Comparison of ENCODE assay signal across 18 cellular contexts in genomic region chr7:75843470-75844116, GRCh38. TPM values are rescaled to one million over a fixed set of nuclear protein-coding genes. Genes with fewer than 3 reads are reported as not detected.
DNase-seq lines count a peak whose midpoint lies in the region; ATAC-seq and TF ChIP-seq lines count a peak whose summit lies in the region.
"Had no signal": no experiment of that assay in that cellular context is flagged by ENCODE, and none has a peak within 500 bp of the region (broad histone marks: within the 10 kb centered on the region; RNA-seq: fewer than 3 reads in every experiment).

No MANE protein-coding gene starts in this region.

- H3K4me3 Mint-ChIP-seq in activated naive CD4-positive, alpha-beta T cell treated with anti-CD3 and anti-CD28 coated beads for 36 hours: no peak overlapping the region
- H3K4me3 Mint-ChIP-seq in stimulated activated naive B cell treated with anti-CD40 and anti-IgM and Interleukin-4, amounts not matched to agents 10 μg/mL and 1 μg/mL and 100 μg/mL, for 72 hours: no peak overlapping the region

- no peak overlapping the region for H3K9ac ChIP-seq in PC-3 (ENCODE audit: low read length)

- intact Hi-C loops in activated naive CD4-positive, alpha-beta T cell treated with anti-CD3 and anti-CD28 coated beads for 36 hours (cut with micrococcal nuclease): loop anchor here (1.0 to 2.0 kb wide), 2 partner anchors 67 to 166 kb away; no protein-coding TSS in a partner anchor
- intact Hi-C loops in PC-3 (cut with micrococcal nuclease): loop anchor here (1.0 kb wide), 1 partner anchor 67 kb away; no protein-coding TSS in a partner anchor
- intact Hi-C loops in esophagus squamous epithelium (cut with DNase I): no loop called here
- intact Hi-C loops in stomach (cut with DNase I; ENCODE audit: low total_unique reads): no loop called here

- H3K4me3 ChIP-seq in PC-3 (ENCODE audit: low read length): no peak overlapping the region
- no peak overlapping the region for H3K4me3 ChIP-seq in esophagus squamous epithelium
- H3K4me3 ChIP-seq in stomach: no peak overlapping the region
- H3K4me3 ChIP-seq: adrenal gland had no signal

- POLR2A ChIA-PET in PC-3 (lab: Charles Lee; ENCODE audit: unreplicated experiment): no interaction called here

- CTCF ChIA-PET in activated naive CD4-positive, alpha-beta T cell treated with anti-CD3 and anti-CD28 coated beads for 36 hours (lab: Charles Lee): no interaction called here
- CTCF ChIA-PET in PC-3 (lab: Charles Lee): no interaction called here

- peaks cover 13% of the 10 kb centered on the region for H3K4me1 Mint-ChIP-seq in activated naive CD4-positive, alpha-beta T cell treated with anti-CD3 and anti-CD28 coated beads for 36 hours (ENCODE audit: low read depth)
- H3K4me1 Mint-ChIP-seq in stimulated activated naive B cell treated with anti-CD40 and anti-IgM and Interleukin-4, amounts not matched to agents 10 μg/mL and 1 μg/mL and 100 μg/mL, for 72 hours: peaks cover 7 to 9% of the 10 kb centered on the region in 2 donors

- 86 to 94% methylated on average over 9 to 10 of the region's 10 CpGs for WGBS in esophagus squamous epithelium, 2 donors
- 77 to 85% (median 82%) methylated on average over 10 of the region's 10 CpGs for WGBS in stomach, 5 donors

- BruUV-seq in PC-3 (replicated peaks; lab: Mats Ljungman, UMichigan): no TSS peak

- no peaks in the 10 kb centered on the region for H3F3A ChIP-seq in PC-3 (ENCODE audit: low read length, unreplicated experiment)

- DNase-seq in activated naive CD4-positive, alpha-beta T cell treated with anti-CD3 and anti-CD28 coated beads for 36 hours: no peak
- DNase-seq in activated naive CD4-positive, alpha-beta T cell treated with anti-CD3 and anti-CD28 coated beads, Interleukin-2, amount 50 U/mL, for 16 hours: no peak
- DNase-seq in PC-3 (no peak), esophagus squamous epithelium (lab: John Stamatoyannopoulos, UW) (no peak), stomach (no peak), NCI-H2029 (lab: John Stamatoyannopoulos, UW) (no peak)
- no peak for DNase-seq in stimulated activated naive B cell treated with anti-CD40 and anti-IgM and Interleukin-4, amounts not matched to agents 10 μg/mL and 1 μg/mL and 100 μg/mL, for 72 hours
- DNase-seq: Caco-2, caudate nucleus, hippocampal formation, NCI-H1694 treated with DMSO at 0.1 percent for 48 hours, SHP77, T-helper 9 cell had no signal

- no peaks in the 10 kb centered on the region for H3K79me2 ChIP-seq in PC-3 (ENCODE audit: low read length)

- TF ChIP-seq POLR2A in esophagus squamous epithelium (IDR thresholded peaks at IDR 0.05): no peak
- TF ChIP-seq POLR2A in stomach (IDR thresholded peaks at IDR 0.05): no peak

- ATAC-seq in PC-3: no peak
- ATAC-seq in stimulated activated naive B cell treated with anti-CD40 and anti-IgM and Interleukin-4, amounts not matched to agents 10 μg/mL and 1 μg/mL and 100 μg/mL, for 72 hours (replicated peaks): no peak
- no peak for ATAC-seq in GM21737 (IDR thresholded peaks at IDR 0.05; ENCODE audit: unreplicated experiment)

- no peaks in the 10 kb centered on the region for H3K27me3 ChIP-seq in PC-3 (ENCODE audit: low read length)
- no peaks in the 10 kb centered on the region for H3K27me3 ChIP-seq in esophagus squamous epithelium
- H3K27me3 ChIP-seq in stomach: no peaks in the 10 kb centered on the region
- H3K27me3 ChIP-seq: adrenal gland, neutrophil had no signal

- TF ChIP-seq CTCF in PC-3 (conservative IDR thresholded peaks at IDR 0.05; ENCODE audit: low read depth, low read length): no peak
- no peak for TF ChIP-seq CTCF in esophagus squamous epithelium (IDR thresholded peaks at IDR 0.05)
- TF ChIP-seq CTCF in stomach (IDR thresholded peaks at IDR 0.05): no peak

- no peaks in the 10 kb centered on the region for H3K9me3 Mint-ChIP-seq in activated naive CD4-positive, alpha-beta T cell treated with anti-CD3 and anti-CD28 coated beads for 36 hours
- no peaks in the 10 kb centered on the region for H3K9me3 Mint-ChIP-seq in stimulated activated naive B cell treated with anti-CD40 and anti-IgM and Interleukin-4, amounts not matched to agents 10 μg/mL and 1 μg/mL and 100 μg/mL, for 72 hours

- H3K9me2 ChIP-seq in PC-3 (replicated peaks; ENCODE audit: low read length): no peaks in the 10 kb centered on the region

- H3K27ac ChIP-seq in PC-3 (ENCODE audit: low read length) (peak overlapping the region; percentile 27; the same call in 1 of the 2 replicates), esophagus squamous epithelium (peak overlapping the region; percentile 12 to 80 (median 67)), stomach (peak overlapping the region in 4 of 5 donors; percentile 20 to 77 (median 64))
- H3K27ac ChIP-seq: neutrophil had no signal

- no peaks in the 10 kb centered on the region for H4K20me1 ChIP-seq in PC-3 (ENCODE audit: low read length)

- H3K36me3 Mint-ChIP-seq in activated naive CD4-positive, alpha-beta T cell treated with anti-CD3 and anti-CD28 coated beads for 36 hours (ENCODE audit: low read depth): no peaks in the 10 kb centered on the region
- no peaks in the 10 kb centered on the region for H3K36me3 Mint-ChIP-seq in stimulated activated naive B cell treated with anti-CD40 and anti-IgM and Interleukin-4, amounts not matched to agents 10 μg/mL and 1 μg/mL and 100 μg/mL, for 72 hours

- H3K27me3 Mint-ChIP-seq in activated naive CD4-positive, alpha-beta T cell treated with anti-CD3 and anti-CD28 coated beads for 36 hours (ENCODE audit: low read depth): no peaks in the 10 kb centered on the region
- H3K27me3 Mint-ChIP-seq in stimulated activated naive B cell treated with anti-CD40 and anti-IgM and Interleukin-4, amounts not matched to agents 10 μg/mL and 1 μg/mL and 100 μg/mL, for 72 hours: peaks cover 4 to 8% of the 10 kb centered on the region in 2 donors

- peak overlapping the region; percentile 74 for H3K27ac Mint-ChIP-seq in activated naive CD4-positive, alpha-beta T cell treated with anti-CD3 and anti-CD28 coated beads for 36 hours
- no peak overlapping the region for H3K27ac Mint-ChIP-seq in stimulated activated naive B cell treated with anti-CD40 and anti-IgM and Interleukin-4, amounts not matched to agents 10 μg/mL and 1 μg/mL and 100 μg/mL, for 72 hours

- H3K9me3 ChIP-seq in PC-3 (ENCODE audit: low read length) (no peaks in the 10 kb centered on the region), esophagus squamous epithelium (no peaks in the 10 kb centered on the region), stomach (no peaks in the 10 kb centered on the region)
- H3K9me3 ChIP-seq: adrenal gland, Caco-2, neutrophil had no signal

- peak overlapping the region; percentile 26; the same call in 1 of the 2 replicates for H3K4me2 ChIP-seq in PC-3 (ENCODE audit: low read length)

- no peak overlapping the region for H2AFZ ChIP-seq in PC-3 (ENCODE audit: low read length)

- H3K36me3 ChIP-seq in PC-3 (ENCODE audit: low read depth, low read length): no peaks in the 10 kb centered on the region
- H3K36me3 ChIP-seq in esophagus squamous epithelium: no peaks in the 10 kb centered on the region
- no peaks in the 10 kb centered on the region for H3K36me3 ChIP-seq in stomach
- H3K36me3 ChIP-seq: adrenal gland, neutrophil had no signal

- H3K4me1 ChIP-seq in PC-3 (ENCODE audit: insufficient read depth, low read length) (peaks cover 15% of the 10 kb centered on the region), esophagus squamous epithelium (peaks cover 9 to 21% (median 16%) of the 10 kb centered on the region in 3 donors), stomach (peaks cover 0 to 19% (median 11%) of the 10 kb centered on the region in 4 donors)
- H3K4me1 ChIP-seq: Caco-2 had no signal

- TF ChIP-seq EP300 in stomach (IDR thresholded peaks at IDR 0.05): no peak

RNA-seq across cellular contexts. Expression of gene CCL24, which starts 30.0 kb away (rescaled TPM):
- not detected for total RNA-seq in activated naive CD4-positive, alpha-beta T cell treated with anti-CD3 and anti-CD28 coated beads for 36 hours
- total RNA-seq in PC-3 (2014; rRNA removed) (not detected in 2 replicates), esophagus squamous epithelium (1 to 10 TPM in 3 of 4 donors, not detected in 1; 2.2 to 3.9 (median 2.9) TPM), stomach (1 to 10 TPM in 2 of 5 donors, not detected in 3; 2.9 to 9.1 TPM)
- 1 to 10 TPM in 2 of 3 donors, not detected in 1; 2.1 to 4.6 TPM for polyA plus RNA-seq in stomach
- total RNA-seq: Caco-2, kidney epithelial cell, NCI-H460 had no signal

RNA-seq across cellular contexts. Expression of gene RHBDD2, which starts 35.2 kb away (rescaled TPM):
- 10 to 100 TPM; 21.5 to 24.0 TPM for total RNA-seq in activated naive CD4-positive, alpha-beta T cell treated with anti-CD3 and anti-CD28 coated beads for 36 hours
- total RNA-seq in PC-3 (2014; rRNA removed) (42.7 and 59.1 TPM in 2 replicates), esophagus squamous epithelium (10 to 100 TPM; 27.0 to 38.2 (median 33.5) TPM), stomach (10 to 100 TPM; 15.8 to 95.9 (median 25.0) TPM)
- 10 to 100 TPM; 43.9 to 50.4 (median 47.0) TPM for polyA plus RNA-seq in stomach

Comparison
In these comparisons a context has a peak if more than half of its experiments do, and no peak if none do; other contexts are left out.
1. intact Hi-C loops: an anchor here in activated naive CD4-positive, alpha-beta T cell treated with anti-CD3 and anti-CD28 coated beads for 36 hours (1.0 to 2.0 kb wide) and PC-3 (1.0 kb wide); none called in esophagus squamous epithelium and stomach.